ENCODE assay signal across 1 cellular context in genomic region chr2:74528600-74529356, GRCh38.
TF ChIP-seq lines count a peak whose summit lies in the region.

No MANE protein-coding gene starts in this region.

TF ChIP-seq in A549, 52 proteins besides CTCF, POLR2A, EP300 and RAD21 (continued from another document):
- TF ChIP-seq ATOH8 (CRISPR knock-in tag; IDR thresholded peaks at IDR 0.05; ENCODE audit: low read depth) = no peak
